In genomic region chr7:103163087-103163825, GRCh38 we compare ENCODE assay signal across 8 cellular contexts. TPM values are rescaled to one million over a fixed set of nuclear protein-coding genes. Genes with fewer than 3 reads are reported as not detected.
A peak's percentile ranks its signal among the peaks of the same experiment; 100 is the strongest.
DNase-seq lines count a peak whose midpoint lies in the region; TF ChIP-seq lines count a peak whose summit lies in the region.
"Not testable (repeated sequence)": the region's sequence is repeated elsewhere in the genome, so short reads cannot be mapped to it uniquely, and the experiment has no call there.

No MANE protein-coding gene starts in this region.

- not testable (repeated sequence) for TF ChIP-seq RAD21 in SK-N-SH (IDR thresholded peaks at IDR 0.05; ENCODE audit: low read length)

- not testable (repeated sequence) for H3K4me3 ChIP-seq in SK-N-SH (ENCODE audit: low read depth in 2 of 2, low read length in 1 of 2); choroid plexus epithelial cell (ENCODE audit: low read depth, low read length); fibroblast of the aortic adventitia (ENCODE audit: low read depth, low read length)

- not testable (repeated sequence) for TF ChIP-seq EP300 in SK-N-SH (IDR thresholded peaks at IDR 0.05; ENCODE audit: borderline replicate concordance in 1 of 2, low read depth in 1 of 2, low read length in 1 of 2)

- H3K9me3 ChIP-seq in SK-N-SH, result not testable (repeated sequence)

- H3K36me3 ChIP-seq in SK-N-SH (replicated peaks in 1 of 2; ENCODE audit: control insufficient read depth in 1 of 2, insufficient read depth in 2 of 2, low read length in 1 of 2), result not testable (repeated sequence)

- H3K9ac ChIP-seq in SK-N-SH, result not testable (repeated sequence)

- 86% methylated on average over 5 of the region's 5 CpGs for WGBS in SK-N-SH (ENCODE audit: low lambda C conversion rate)

- not testable (repeated sequence) for H3K9me3 Mint-ChIP-seq in HFFc6, nephron

- H3K79me2 ChIP-seq in SK-N-SH (ENCODE audit: insufficient read depth), result not testable (repeated sequence)

- H3K9me2 ChIP-seq in SK-N-SH, result not testable (repeated sequence)

- H3K4me2 ChIP-seq in SK-N-SH, result peak overlapping the region; percentile 8; the same call in 1 of the 2 replicates

- H3K4me3 Mint-ChIP-seq in HFFc6, nephron: not testable (repeated sequence)

- not testable (repeated sequence) for H3K36me3 Mint-ChIP-seq in HFFc6 (ENCODE audit: low read depth); nephron (ENCODE audit: low read depth)

- H3K27ac ChIP-seq in SK-N-SH (ENCODE audit: low read depth in 2 of 2, low read length in 1 of 2), result not testable (repeated sequence)

- CTCF ChIA-PET in SK-N-SH (lab: Yijun Ruan, JAX), result not testable (repeated sequence)

- not testable (repeated sequence) for H3K4me1 ChIP-seq in SK-N-SH (ENCODE audit: control insufficient read depth in 1 of 2, insufficient read depth in 2 of 2, low read depth in 1 of 2, low read length in 1 of 2)

- peaks cover 18% of the 10 kb centered on the region for H3K27me3 Mint-ChIP-seq in HFFc6 (ENCODE audit: insufficient read depth)
- not testable (repeated sequence) for H3K27me3 Mint-ChIP-seq in nephron (ENCODE audit: low read depth)

- H3K4me1 Mint-ChIP-seq in HFFc6 (ENCODE audit: low read depth), result peaks cover 26% of the 10 kb centered on the region
- peaks cover 12% of the 10 kb centered on the region for H3K4me1 Mint-ChIP-seq in nephron

- not testable (repeated sequence) for H2AFZ ChIP-seq in SK-N-SH (ENCODE audit: low read depth)

- H3F3A ChIP-seq in SK-N-SH (replicated peaks; ENCODE audit: insufficient read depth), result not testable (repeated sequence)

- not testable (repeated sequence) for H4K20me1 ChIP-seq in SK-N-SH (ENCODE audit: insufficient read depth)

- H3K27me3 ChIP-seq in SK-N-SH (ENCODE audit: insufficient read depth), result not testable (repeated sequence)

- not testable (repeated sequence) for TF ChIP-seq CTCF in HFFc6 (IDR thresholded peaks at IDR 0.05); SK-N-SH (IDR thresholded peaks at IDR 0.05); choroid plexus epithelial cell (conservative IDR thresholded peaks at IDR 0.05; ENCODE audit: low read depth, low read length); fibroblast of the aortic adventitia (IDR thresholded peaks at IDR 0.05; ENCODE audit: insufficient read depth, low read length); nephron (IDR thresholded peaks at IDR 0.05; ENCODE audit: unreplicated experiment in 3 of 3)

- H3K27ac Mint-ChIP-seq in HFFc6 (peak overlapping the region; percentile 33; the same call in 1 of the 2 replicates), nephron (peak overlapping the region; percentile 65 to 82 (median 75))

- DNase-seq in EH (ENCODE audit: low read depth) (peak; percentile 6), HFFc6 (peak; percentile 16), astrocyte of the hippocampus (ENCODE audit: low read depth, low spot score) (peak; percentile 16), choroid plexus epithelial cell (ENCODE audit: low read depth) (peak; percentile 9), fibroblast of the aortic adventitia (ENCODE audit: low read depth) (peak; percentile 82), stromal cell of bone marrow (ENCODE audit: low read depth) (peak; percentile 37)
- not testable (repeated sequence) for DNase-seq in SK-N-SH

- POLR2A ChIA-PET in SK-N-SH (lab: Yijun Ruan, JAX), result not testable (repeated sequence)

RNA-seq across cellular contexts. Expression of gene NAPEPLD, which starts 14.4 kb away (rescaled TPM):
- 1 to 10 TPM; 3.4 to 5.3 (median 4.4) TPM for total RNA-seq in HFFc6 (2021; fragmentation: NEBNext Ultra II Directional; extraction: Animal tissue kit (Norgen Biotek cat#: 25700))
- 4.6 and 5.4 TPM in 2 replicates for polyA plus RNA-seq in SK-N-SH (2012; rRNA removed)
- 4.3 and 4.5 TPM in 2 replicates for polyA plus RNA-seq in SK-N-SH (2012; cell fraction: cytosol; rRNA removed)
- 8.3 and 19.1 TPM in 2 replicates for polyA plus RNA-seq in SK-N-SH (2012; cell fraction: nucleus; rRNA removed)
- total RNA-seq in fibroblast of the aortic adventitia (ENCODE audit: low replicate concordance), result 33.9 and 39.3 TPM in 2 replicates
